36 cellular contexts compared by ENCODE assay signal in genomic region chr12:102202556-102202955, GRCh38. TPM values are rescaled to one million over a fixed set of nuclear protein-coding genes. Genes with fewer than 3 reads are reported as not detected.
"Had no signal": no experiment of that assay in that cellular context is flagged by ENCODE, and none has a peak within 500 bp of the region (broad histone marks: within the 10 kb centered on the region; RNA-seq: fewer than 3 reads in every experiment).

No MANE protein-coding gene starts in this region.

- H3K27me3 ChIP-seq: adrenal gland, ascending aorta, body of pancreas, brain microvascular endothelial cell, breast epithelium, cardiac muscle cell had no signal

- FAIRE-seq: astrocyte, bronchial epithelial cell had no signal

- H3K27ac ChIP-seq: adrenal gland, ascending aorta, body of pancreas, brain microvascular endothelial cell, breast epithelium, cardiac muscle cell had no signal

- H3K36me3 ChIP-seq: adrenal gland, ascending aorta, brain microvascular endothelial cell, breast epithelium, cardiac muscle cell had no signal

- H3K4me1 ChIP-seq: adrenal gland, ascending aorta, body of pancreas, breast epithelium had no signal

- H3K4me3 ChIP-seq: adrenal gland, ascending aorta, body of pancreas, breast epithelium, cardiac muscle cell had no signal

- H3K9me3 ChIP-seq: adrenal gland, body of pancreas, breast epithelium had no signal

- DNase-seq: activated effector memory CD4-positive, alpha-beta T cell treated with anti-CD3 and anti-CD28 coated beads, Interleukin-2, amount 50 U/mL, for 16 hours; activated effector memory CD4-positive, alpha-beta T cell treated with Interleukin-2 at 50 U/mL for 16 hours; activated gamma-delta T cell; activated gamma-delta T cell treated with Interleukin-2 at 50 U/mL for 16 hours; activated naive CD4-positive, alpha-beta T cell; activated naive CD4-positive, alpha-beta T cell treated with anti-CD3 and anti-CD28 coated beads for 36 hours; activated naive CD4-positive, alpha-beta T cell treated with anti-CD3 and anti-CD28 coated beads, Interleukin-2, amount 10 ng/mL, durations not matched to agents 7 days and 5 days; activated naive CD4-positive, alpha-beta T cell treated with anti-CD3 and anti-CD28 coated beads, Interleukin-2, amount 50 U/mL, for 16 hours; activated naive CD4-positive, alpha-beta T cell treated with Interleukin-2 at 50 U/mL for 16 hours; activated naive CD8-positive, alpha-beta T cell treated with anti-CD3 and anti-CD28 coated beads for 36 hours; activated naive CD8-positive, alpha-beta T cell treated with anti-CD3 and anti-CD28 coated beads, Interleukin-2, amount 10 ng/mL, durations not matched to agents 7 days and 5 days; activated naive CD8-positive, alpha-beta T cell treated with anti-CD3 and anti-CD28 coated beads, Interleukin-2, amount 50 U/mL, for 24 hours; activated T-cell treated with anti-CD3 and anti-CD28 coated beads, Interleukin-2, amount 50 U/mL, for 1 hour; activated T-cell treated with anti-CD3 and anti-CD28 coated beads, Interleukin-2, amount 50 U/mL, for 24 hours; activated T-cell treated with anti-CD3 and anti-CD28 coated beads, Interleukin-2, amount 50 U/mL, for 4 hours; activated T-cell treated with anti-CD3 and anti-CD28 coated beads, Interleukin-2, amount 50 U/mL, for 48 hours; activated T-cell treated with anti-CD3 and anti-CD28 coated beads, Interleukin-2, amount 50 U/mL, for 72 hours; adrenal gland; amniotic stem cell; amygdala; anterior cingulate cortex; aorta; body of pancreas; brain microvascular endothelial cell; caudate nucleus; central memory CD4-positive, alpha-beta T cell; cerebellar nuclear complex had no signal

RNA-seq across cellular contexts. Expression of gene PMCH, which starts 4.9 kb away (rescaled TPM):
- total RNA-seq: activated naive CD4-positive, alpha-beta T cell treated with anti-CD3 and anti-CD28 coated beads for 36 hours; activated naive CD8-positive, alpha-beta T cell treated with anti-CD3 and anti-CD28 coated beads, Interleukin-2, amount 10 ng/mL, durations not matched to agents 7 days and 5 days; adrenal gland; aorta; ascending aorta; astrocyte; body of pancreas; breast epithelium; bronchial epithelial cell; cardiac muscle cell; cardiac septum; cerebellum; chondrocyte had no signal
- polyA plus RNA-seq: adipose tissue, adrenal gland, aorta, cardiac muscle cell had no signal
